In genomic region chr1:19480282-19480681, GRCh38 we compare ENCODE assay signal across 17 cellular contexts. TPM values are rescaled to one million over a fixed set of nuclear protein-coding genes. Genes with fewer than 3 reads are reported as not detected.
A peak's percentile ranks its signal among the peaks of the same experiment; 100 is the strongest.
DNase-seq lines count a peak whose midpoint lies in the region; ATAC-seq, FAIRE-seq and TF ChIP-seq lines count a peak whose summit lies in the region.
"Had no signal": no experiment of that assay in that cellular context is flagged by ENCODE, and none has a peak within 500 bp of the region (broad histone marks: within the 10 kb centered on the region; RNA-seq: fewer than 3 reads in every experiment).

No MANE protein-coding gene starts in this region.

- H3K79me2 ChIP-seq in H1 (ENCODE audit: control insufficient read depth in 1 of 2, insufficient read depth in 2 of 2, low read length in 2 of 2) (peaks cover 71 to 98% of the 10 kb centered on the region in 2 experiments), trophoblast cell (ENCODE audit: control insufficient read depth, insufficient read depth, low read length, poor library complexity) (peaks cover 78% of the 10 kb centered on the region), PC-3 (ENCODE audit: low read length) (peaks cover 100% of the 10 kb centered on the region)

- H3K27me3 Mint-ChIP-seq in CD4-positive, alpha-beta memory T cell = no peaks in the 10 kb centered on the region
- no peaks in the 10 kb centered on the region for H3K27me3 Mint-ChIP-seq in mesothelial cell of epicardium (ENCODE audit: low read depth)

- H3K79me1 ChIP-seq in H1 (ENCODE audit: low read depth, low read length) (peaks cover 37% of the 10 kb centered on the region), trophoblast cell (ENCODE audit: low read length) (peaks cover 11% of the 10 kb centered on the region)

- no peak overlapping the region for H4K5ac ChIP-seq in H1 (ENCODE audit: insufficient read length, low read depth, low read length)

- no peak for TF ChIP-seq POLR2A in H1 (IDR thresholded peaks at IDR 0.05; ENCODE audit: control extremely low read depth in 1 of 2, low read depth in 2 of 2, low read length in 2 of 2)

- no peak overlapping the region for H3K23ac ChIP-seq in H1 (ENCODE audit: insufficient read length)
- no peak overlapping the region for H3K23ac ChIP-seq in trophoblast cell (ENCODE audit: low read length)

- 94% methylated on average over 6 of the region's 6 CpGs; no CpG with 5 or more reads in 1 of the 2 experiments for WGBS in H1 (ENCODE audit: extremely low coverage in 1 of 2, insufficient coverage in 1 of 2, insufficient read length in 1 of 2, insufficient replicate concordance in 2 of 2, low coverage in 1 of 2, low lambda C conversion rate in 2 of 2, missing lambda C conversion rate in 1 of 2), 2 experiments
- WGBS in trophoblast cell (ENCODE audit: extremely low coverage, insufficient coverage, insufficient read length) = no CpG with 5 or more reads among the region's 6 CpGs

- no peak overlapping the region for H3K14ac ChIP-seq in H1 (ENCODE audit: insufficient read length)
- no peak overlapping the region for H3K14ac ChIP-seq in trophoblast cell (ENCODE audit: low read length)

- H3K27ac Mint-ChIP-seq in CD4-positive, alpha-beta memory T cell = peak overlapping the region in 6 of 7 donors; percentile 75 to 99 (median 94)
- H3K27ac Mint-ChIP-seq in mesothelial cell of epicardium = no peak overlapping the region

- H2AFZ ChIP-seq in H1 (ENCODE audit: low read length) = no peak overlapping the region
- no peak overlapping the region for H2AFZ ChIP-seq in trophoblast cell (ENCODE audit: insufficient read depth, low read length, poor library complexity)
- H2AFZ ChIP-seq in PC-3 (ENCODE audit: low read length) = no peak overlapping the region

- H3K18ac ChIP-seq in H1 (ENCODE audit: extremely low read depth, low read length) (0 out of 2 replicates have a peak overlapping the region, but pooled peaks have one; percentile 24), trophoblast cell (ENCODE audit: low read length) (no peak overlapping the region)

- H3K56ac ChIP-seq in H1 (replicated peaks; ENCODE audit: insufficient read length, low read depth, low read length) = no peak overlapping the region

- ATAC-seq in PC-3 = no peak

- no peak for TF ChIP-seq EP300 in H1 (IDR thresholded peaks at IDR 0.05; ENCODE audit: borderline replicate concordance in 1 of 2, low read depth in 2 of 2, low read length in 2 of 2)

- peaks cover 12% of the 10 kb centered on the region for H3K36me3 ChIP-seq in CD4-positive, alpha-beta memory T cell (ENCODE audit: insufficient read depth, low read length)
- peaks cover 45% of the 10 kb centered on the region for H3K36me3 ChIP-seq in HUES48 (ENCODE audit: control insufficient read depth, insufficient read depth, low read length)
- H3K36me3 ChIP-seq in H1 (ENCODE audit: control insufficient read depth in 2 of 4, insufficient read depth in 4 of 4, low read length in 3 of 4) = peaks cover 0 to 9% (median 0%) of the 10 kb centered on the region in 4 experiments; a peak in 1 of 8 replicates
- peaks cover 30 to 39% of the 10 kb centered on the region in 2 experiments for H3K36me3 ChIP-seq in trophoblast cell (ENCODE audit: control insufficient read depth in 1 of 2, insufficient read depth in 2 of 2, low read length in 2 of 2)
- H3K36me3 ChIP-seq in PC-3 (ENCODE audit: low read depth, low read length) = peaks cover 4% of the 10 kb centered on the region; the same call in 1 of the 2 replicates
- H3K36me3 ChIP-seq: cardiac muscle cell had no signal

- H3K36me3 Mint-ChIP-seq in CD4-positive, alpha-beta memory T cell = peaks cover 15 to 66% of the 10 kb centered on the region in 2 donors
- H3K36me3 Mint-ChIP-seq in mesothelial cell of epicardium = no peaks in the 10 kb centered on the region

- CTCF ChIA-PET in CD4-positive, alpha-beta memory T cell (lab: Charles Lee; ENCODE audit: partially characterized antibody) = interaction anchor here (0.6 to 4.1 kb wide), 5 partner anchors 10 to 105 kb away, joined by 3 to 10 read pairs (median 8); no protein-coding TSS in a partner anchor
- CTCF ChIA-PET in H1 (lab: Charles Lee; ENCODE audit: partially characterized antibody) (interaction anchor here (0.5 to 8.6 kb wide), 8 partner anchors 12 to 182 kb away, joined by 3 to 53 read pairs (median 4); no protein-coding TSS in a partner anchor), PC-3 (lab: Charles Lee) (no interaction called here)

- H4K8ac ChIP-seq in H1 (ENCODE audit: extremely low read depth, insufficient read depth, low read length) = no peak overlapping the region
- H4K8ac ChIP-seq in trophoblast cell (ENCODE audit: low read depth, low read length) = no peak overlapping the region

- FAIRE-seq in H1 (lab: Jason Lieb, UNC) = no peak
- FAIRE-seq: endometrium, kidney had no signal

- intact Hi-C loops in CD4-positive, alpha-beta memory T cell (cut with micrococcal nuclease) = no loop called here
- intact Hi-C loops in PC-3 (cut with micrococcal nuclease) = loop anchor here (10.0 kb wide), 2 partner anchors 45 to 85 kb away; no protein-coding TSS in a partner anchor

- H3K9me3 ChIP-seq in CD4-positive, alpha-beta memory T cell (ENCODE audit: control insufficient read depth in 1 of 2, low read length in 2 of 2) = no peaks in the 10 kb centered on the region
- H3K9me3 ChIP-seq in HUES48 (ENCODE audit: control insufficient read depth, insufficient read depth, low read length) (no peaks in the 10 kb centered on the region), H1 (ENCODE audit: insufficient read depth in 2 of 2, low read depth in 1 of 2, low read length in 1 of 2) (no peaks in the 10 kb centered on the region), trophoblast cell (ENCODE audit: insufficient read depth, low read depth, low read length) (no peaks in the 10 kb centered on the region), PC-3 (ENCODE audit: low read length) (no peaks in the 10 kb centered on the region)
- H3K9me3 ChIP-seq: right atrium auricular region had no signal

- no peak for TF ChIP-seq CTCF in H1 (IDR thresholded peaks at IDR 0.05; ENCODE audit: control extremely low read depth in 1 of 3, insufficient read depth in 1 of 3, low read depth in 1 of 3, low read length in 3 of 3)
- no peak for TF ChIP-seq CTCF in mesothelial cell of epicardium (IDR thresholded peaks at IDR 0.05; ENCODE audit: unreplicated experiment)
- no peak for TF ChIP-seq CTCF in PC-3 (conservative IDR thresholded peaks at IDR 0.05; ENCODE audit: low read depth, low read length)

- H2BK120ac ChIP-seq in H1 (replicated peaks; ENCODE audit: low read depth, low read length) (no peak overlapping the region), trophoblast cell (ENCODE audit: insufficient read depth, low read length, poor library complexity) (no peak overlapping the region)

- no peaks in the 10 kb centered on the region for H3K9me3 Mint-ChIP-seq in CD4-positive, alpha-beta memory T cell
- H3K9me3 Mint-ChIP-seq in mesothelial cell of epicardium = no peaks in the 10 kb centered on the region

- peaks cover 14% of the 10 kb centered on the region for H3K23me2 ChIP-seq in H1 (ENCODE audit: low read depth, low read length)

- H3K9ac ChIP-seq in HUES48 (ENCODE audit: low read depth, low read length) (no peak overlapping the region), H1 (replicated peaks in 1 of 4; ENCODE audit: extremely low read depth in 1 of 4, low read depth in 3 of 4, low read length in 3 of 4) (no peak overlapping the region), trophoblast cell (ENCODE audit: low read length) (no peak overlapping the region), PC-3 (ENCODE audit: low read length) (no peak overlapping the region)

- peak overlapping the region in 6 of 8 donors; percentile 24 to 95 (median 54) for H3K4me3 Mint-ChIP-seq in CD4-positive, alpha-beta memory T cell
- H3K4me3 Mint-ChIP-seq in mesothelial cell of epicardium = no peak overlapping the region

- H2BK5ac ChIP-seq in H1 (ENCODE audit: low read depth, low read length) (peak overlapping the region; percentile 9; the same call in 1 of the 2 replicates), trophoblast cell (ENCODE audit: low read depth, low read length, poor library complexity) (no peak overlapping the region)

- no peaks in the 10 kb centered on the region for H3F3A ChIP-seq in PC-3 (ENCODE audit: low read length, unreplicated experiment)

- H2AK5ac ChIP-seq in H1 (ENCODE audit: low read depth, low read length) = no peak overlapping the region
- H2AK5ac ChIP-seq in trophoblast cell (ENCODE audit: low read length) = no peak overlapping the region

- no TSS peak for BruUV-seq in PC-3 (replicated peaks; lab: Mats Ljungman, UMichigan)

- no peak for DNase-seq in CD4-positive, alpha-beta memory T cell
- no peak for DNase-seq in H1 (ENCODE audit: low read depth in 1 of 2, low spot score in 2 of 2)
- DNase-seq in trophoblast cell = no peak
- DNase-seq in GM03348 (ENCODE audit: low spot score) = no peak
- no peak for DNase-seq in NCI-H2227 treated with DMSO at 0.1 percent for 48 hours (lab: John Stamatoyannopoulos, UW)
- DNase-seq in mesothelial cell of epicardium (ENCODE audit: low spot score in 2 of 2, unreplicated experiment in 2 of 2) = no peak
- DNase-seq in PC-3 = no peak
- DNase-seq: activated gamma-delta T cell treated with Interleukin-2 at 50 U/mL for 16 hours, COR-L47, kidney, NCI-H1092 treated with DMSO at 0.1 percent for 48 hours, NCI-H226, OCI-M1 had no signal

- H3K4me1 ChIP-seq in CD4-positive, alpha-beta memory T cell (ENCODE audit: insufficient read depth, low read length) = peaks cover 89% of the 10 kb centered on the region
- H3K4me1 ChIP-seq in HUES48 (ENCODE audit: control insufficient read depth, insufficient read depth, low read length) (peaks cover 52% of the 10 kb centered on the region), H1 (replicated peaks in 1 of 4; ENCODE audit: control insufficient read depth in 3 of 4, insufficient read depth in 4 of 4, low read length in 3 of 4) (peaks cover 29 to 53% (median 40%) of the 10 kb centered on the region in 4 experiments), trophoblast cell (ENCODE audit: control insufficient read depth in 1 of 2, insufficient read depth in 2 of 2, low read length in 2 of 2) (peaks cover 11 to 24% of the 10 kb centered on the region in 2 experiments), PC-3 (ENCODE audit: insufficient read depth, low read length) (peaks cover 26% of the 10 kb centered on the region)

- no peak overlapping the region for H4K12ac ChIP-seq in trophoblast cell (ENCODE audit: low read depth, low read length)

- H4K91ac ChIP-seq in H1 (replicated peaks; ENCODE audit: insufficient read length, low read length) (no peak overlapping the region), trophoblast cell (ENCODE audit: low read depth, low read length) (no peak overlapping the region)

- no peak for TF ChIP-seq RAD21 in H1 (IDR thresholded peaks at IDR 0.05 in 1 of 2, conservative IDR thresholded peaks at IDR 0.05 in 1 of 2; ENCODE audit: low read depth in 2 of 2, low read length in 2 of 2)

- H3K4ac ChIP-seq in H1 (replicated peaks; ENCODE audit: insufficient read length, low read depth, low read length) (no peak overlapping the region), trophoblast cell (ENCODE audit: low read depth, low read length) (peak overlapping the region; percentile 89)

- POLR2A ChIA-PET in CD4-positive, alpha-beta memory T cell (lab: Charles Lee; ENCODE audit: partially characterized antibody) = interaction anchor here (23.9 kb wide), 1 partner anchor 14 kb away, joined by 734 read pairs; no protein-coding TSS in a partner anchor
- POLR2A ChIA-PET in H1 (lab: Charles Lee; ENCODE audit: partially characterized antibody) = interaction anchor here (0.8 to 6.1 kb wide), 7 partner anchors 11 to 116 kb away, joined by 3 to 86 read pairs (median 4); a partner anchor contains a TSS
- POLR2A ChIA-PET in PC-3 (lab: Charles Lee; ENCODE audit: unreplicated experiment) = no interaction called here

- H3K9me2 ChIP-seq in PC-3 (replicated peaks; ENCODE audit: low read length) = no peaks in the 10 kb centered on the region

- H2BK12ac ChIP-seq in H1 (ENCODE audit: low read depth, low read length) = 0 out of 2 replicates have a peak overlapping the region, but pooled peaks have one; percentile 12
- H2BK12ac ChIP-seq in trophoblast cell (ENCODE audit: low read length) = no peak overlapping the region

- no peaks in the 10 kb centered on the region for H3K27me3 ChIP-seq in CD4-positive, alpha-beta memory T cell (ENCODE audit: insufficient read depth, low read length)
- H3K27me3 ChIP-seq in HUES48 (ENCODE audit: control insufficient read depth, insufficient read depth, low read length) = no peaks in the 10 kb centered on the region
- no peaks in the 10 kb centered on the region for H3K27me3 ChIP-seq in H1 (replicated peaks in 1 of 4; ENCODE audit: control insufficient read depth in 3 of 4, extremely low read depth in 1 of 4, insufficient read depth in 3 of 4, low read length in 3 of 4)
- no peaks in the 10 kb centered on the region for H3K27me3 ChIP-seq in trophoblast cell (ENCODE audit: insufficient read depth, low read length)
- H3K27me3 ChIP-seq in PC-3 (ENCODE audit: low read length) = no peaks in the 10 kb centered on the region
- H3K27me3 ChIP-seq: cardiac muscle cell, right atrium auricular region had no signal

- H3K4me3 ChIP-seq in CD4-positive, alpha-beta memory T cell (ENCODE audit: low read length in 2 of 2) = no peak overlapping the region
- H3K4me3 ChIP-seq in HUES48 (ENCODE audit: low read depth, low read length) = peak overlapping the region; percentile 12; the same call in 1 of the 2 replicates
- peak overlapping the region in 1 of 4 experiments; percentile 12; a peak in 1 of 8 replicates for H3K4me3 ChIP-seq in H1 (ENCODE audit: extremely low read depth in 1 of 4, insufficient read depth in 2 of 4, low read depth in 3 of 4, low read length in 4 of 4)
- no peak overlapping the region for H3K4me3 ChIP-seq in trophoblast cell (ENCODE audit: low read depth, low read length)
- no peak overlapping the region for H3K4me3 ChIP-seq in PC-3 (ENCODE audit: low read length)
- H3K4me3 ChIP-seq: cardiac muscle cell, right atrium auricular region had no signal

- peak overlapping the region; percentile 51; the same call in 1 of the 2 replicates for H2BK20ac ChIP-seq in H1 (ENCODE audit: low read length)

- H4K20me1 ChIP-seq in H1 (replicated peaks in 1 of 2; ENCODE audit: control insufficient read depth in 1 of 2, insufficient read depth in 2 of 2, low read length in 2 of 2) (peaks cover 57 to 69% of the 10 kb centered on the region in 2 experiments), PC-3 (ENCODE audit: low read length) (peaks cover 87% of the 10 kb centered on the region)

- H3K4me2 ChIP-seq in H1 (ENCODE audit: insufficient read depth in 1 of 2, low read depth in 2 of 2, low read length in 2 of 2) (peak overlapping the region; percentile 48 to 82; a peak in 2 of 4 replicates), trophoblast cell (ENCODE audit: low read length) (no peak overlapping the region), PC-3 (ENCODE audit: low read length) (no peak overlapping the region)

- peak overlapping the region; percentile 80 for H3K27ac ChIP-seq in CD4-positive, alpha-beta memory T cell (ENCODE audit: low read depth, low read length)
- H3K27ac ChIP-seq in HUES48 (ENCODE audit: low read depth, low read length) = no peak overlapping the region
- no peak overlapping the region for H3K27ac ChIP-seq in H1 (ENCODE audit: low read depth, low read length)
- no peak overlapping the region for H3K27ac ChIP-seq in trophoblast cell (ENCODE audit: low read depth, low read length)
- no peak overlapping the region for H3K27ac ChIP-seq in PC-3 (ENCODE audit: low read length)
- H3K27ac ChIP-seq: right atrium auricular region had no signal

- H3K4me1 Mint-ChIP-seq in CD4-positive, alpha-beta memory T cell = peaks cover 70 to 93% (median 80%) of the 10 kb centered on the region in 4 donors
- H3K4me1 Mint-ChIP-seq in mesothelial cell of epicardium = peaks cover 33% of the 10 kb centered on the region

- H2BK15ac ChIP-seq in H1 (ENCODE audit: low read length) = no peak overlapping the region

RNA-seq across cellular contexts. Expression of gene CAPZB, which starts 5.1 kb away (rescaled TPM):
- total RNA-seq in CD4-positive, alpha-beta memory T cell = 100 to 1,000 TPM; 244 to 255 TPM
- polyA plus RNA-seq in CD4-positive, alpha-beta memory T cell = 100 to 1,000 TPM; 436 to 602 TPM
- 371 TPM in 2 replicates for total RNA-seq in H1 (2021; fragmentation: NEBNext Ultra II Directional; extraction: Animal tissue kit (Norgen Biotek cat#: 25700))
- polyA plus RNA-seq in H1 (2011; rRNA removed) = 162 and 169 TPM in 2 replicates
- polyA plus RNA-seq in H1 (2011; cell fraction: cytosol; rRNA removed) = 237 TPM
- polyA plus RNA-seq in H1 (2011; cell fraction: nucleus; rRNA removed) = 112 TPM
- 353 to 393 TPM (median 375 TPM) in 4 replicates for polyA plus RNA-seq in H1 (2012, experiment 1 of 2)
- 493 TPM for polyA plus RNA-seq in H1 (2012, experiment 2 of 2)
- polyA plus RNA-seq in H1 (2013, experiment 1 of 2) = 265 TPM
- polyA plus RNA-seq in H1 (2013, experiment 2 of 2) = 269 TPM
- 118 and 122 TPM in 2 replicates for polyA minus RNA-seq in H1 (2011; rRNA and poly(A)+ RNA removed)
- polyA minus RNA-seq in H1 (2011; cell fraction: cytosol; rRNA and poly(A)+ RNA removed) = 88.9 TPM
- polyA minus RNA-seq in H1 (2011; cell fraction: nucleus; rRNA and poly(A)+ RNA removed) = 42.8 TPM
- 315 and 324 TPM in 2 replicates for polyA plus RNA-seq in trophoblast cell (2013)
- total RNA-seq in mesothelial cell of epicardium = 192 to 209 TPM (median 204 TPM) in 3 replicates
- total RNA-seq in PC-3 (2014; rRNA removed) = 86.7 and 94.3 TPM in 2 replicates

Comparison
In these comparisons a context has a peak if more than half of its experiments do, and no peak if none do; other contexts are left out.
1. H3K4me2 ChIP-seq: peak in H1 (2 of 2); none in trophoblast cell (single experiment) and PC-3 (single experiment).